7 cellular contexts compared by ENCODE assay signal in the genomic region with DNA sequence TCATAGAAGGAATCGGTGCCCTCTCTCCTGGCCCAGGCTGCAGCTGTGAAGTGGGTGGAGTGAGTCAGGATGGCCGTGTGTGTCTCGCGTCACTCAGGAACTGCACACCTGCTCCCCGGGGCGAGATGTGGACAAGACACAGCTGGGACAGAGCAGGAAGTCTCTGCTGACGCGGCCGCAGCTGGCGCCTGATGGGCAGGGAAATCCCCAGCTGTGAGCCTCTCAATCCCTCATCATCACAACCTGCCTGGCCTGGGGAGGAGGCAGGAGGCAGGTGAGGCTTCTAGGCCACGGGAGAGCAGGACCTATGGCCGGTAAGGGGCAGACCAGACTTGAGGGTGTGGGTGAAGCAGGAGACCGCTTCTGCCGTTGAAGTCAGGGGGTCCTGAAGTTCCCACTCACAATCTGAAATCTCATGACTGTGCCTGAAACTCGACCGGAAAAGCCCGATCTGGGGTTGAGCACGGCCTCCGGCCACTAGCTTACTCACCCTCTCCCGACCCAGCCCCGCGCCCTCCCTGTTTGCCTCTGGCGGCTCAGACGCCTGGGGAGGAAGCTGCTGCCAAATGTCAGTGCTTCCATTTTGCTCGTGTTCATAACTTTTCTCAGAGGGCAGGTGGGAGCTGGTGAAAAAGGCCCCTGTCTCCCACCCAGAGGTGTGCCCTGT. TPM values are rescaled to one million over a fixed set of nuclear protein-coding genes. Genes with fewer than 3 reads are reported as not detected.
A peak's percentile ranks its signal among the peaks of the same experiment; 100 is the strongest.
DNase-seq lines count a peak whose midpoint lies in the region; ATAC-seq, FAIRE-seq and TF ChIP-seq lines count a peak whose summit lies in the region.

No MANE protein-coding gene starts in this region.

- BruUV-seq in GM12878 (replicated peaks; lab: Mats Ljungman, UMichigan), result TSS peak; percentile 96

- peak overlapping the region; percentile 83 for H3K9ac ChIP-seq in GM12878 (ENCODE audit: control insufficient read depth, insufficient read depth, low read length)

- DNase-seq in RKO (ENCODE audit: low spot score), result peak; percentile 38
- peak; percentile 87 for DNase-seq in GM12878 (ENCODE audit: low read depth, low spot score)
- no peak for DNase-seq in neural crest cell (ENCODE audit: low read depth, low spot score)
- DNase-seq in upper lobe of right lung, result no peak
- no peak for DNase-seq in SIG-M5 (lab: John Stamatoyannopoulos, UW)

- H3K4me1 Mint-ChIP-seq in neural crest cell, result peaks cover 4% of the 10 kb centered on the region

- H3K4me3 Mint-ChIP-seq in neural crest cell, result no peak overlapping the region

- in situ Hi-C loops in GM18951 (cut with MboI; ENCODE audit: low sequenced_read_pairs, unreplicated experiment) (loop anchor here (10.0 kb wide), 1 partner anchor 416 kb away; no protein-coding TSS in a partner anchor), GM12878 (cut with MboI) (no loop called here)

- no peaks in the 10 kb centered on the region for H4K20me1 ChIP-seq in GM12878 (ENCODE audit: control insufficient read depth, insufficient read depth)

- H3K9me3 ChIP-seq in GM12878 (replicated peaks; ENCODE audit: control insufficient read depth, insufficient read depth, low read length) (no peaks in the 10 kb centered on the region), upper lobe of right lung (no peaks in the 10 kb centered on the region)

- intact Hi-C loops in GM12878 (cut with micrococcal nuclease; ENCODE audit: unreplicated experiment), result loop anchor here (2.0 to 10.0 kb wide), 2 partner anchors 78 to 106 kb away; partner anchors contain the start of genes CTNS, EMC6, SHPK and TAX1BP3
- intact Hi-C loops in upper lobe of right lung (cut with DNase I), result no loop called here

- SMC1A ChIA-PET in GM12878 (lab: Charles Lee; ENCODE audit: uncharacterized antibody, unreplicated experiment), result interaction anchor here (0.8 to 1.3 kb wide), 3 partner anchors 44 to 1363 kb away, joined by 3 to 6 read pairs (median 4); partner anchors contain the start of genes CTNS and SHPK

- no peak for TF ChIP-seq RAD21 in GM12878 (IDR thresholded peaks at IDR 0.05; ENCODE audit: insufficient read depth, low read depth, low read length)

- WGBS in GM12878 (ENCODE audit: insufficient coverage, insufficient replicate concordance, low lambda C conversion rate, missing lambda C conversion rate), result under 1% methylated on average over 25 of the region's 25 CpGs

- TF ChIP-seq EP300 in GM12878 (IDR thresholded peaks at IDR 0.05; ENCODE audit: borderline replicate concordance in 1 of 2, control insufficient read depth in 1 of 2, low read depth in 2 of 2, low read length in 2 of 2), result peak; percentile 89 to 92

- TF ChIP-seq CTCF in GM12878 (IDR thresholded peaks at IDR 0.05 in 2 of 3, conservative IDR thresholded peaks at IDR 0.05 in 1 of 3; ENCODE audit: control insufficient read depth in 2 of 3, extremely low read depth in 1 of 3, insufficient read depth in 1 of 3, low read depth in 3 of 3, low read length in 3 of 3), result no peak
- no peak for TF ChIP-seq CTCF in neural crest cell (conservative IDR thresholded peaks at IDR 0.05)
- no peak for TF ChIP-seq CTCF in upper lobe of right lung (IDR thresholded peaks at IDR 0.05)

- RAD21 ChIA-PET in GM12878 (lab: Charles Lee; ENCODE audit: unreplicated experiment), result interaction anchor here (0.6 to 4.1 kb wide), 6 partner anchors 13 to 1337 kb away, joined by 3 to 26 read pairs (median 4); partner anchors contain the start of genes CTNS and SHPK

- H3K4me3 ChIP-seq in GM12878 (peak overlapping the region; percentile 28; the same call in 1 of the 2 replicates), upper lobe of right lung (no peak overlapping the region)

- H3K27ac ChIP-seq in GM12878 (ENCODE audit: control insufficient read depth, insufficient read depth) (peak overlapping the region; percentile 92), upper lobe of right lung (no peak overlapping the region)

- peak overlapping the region; percentile 88 for H2AFZ ChIP-seq in GM12878 (ENCODE audit: control insufficient read depth, low read depth, low read length)

- no peaks in the 10 kb centered on the region for H3K9me3 Mint-ChIP-seq in neural crest cell

- no peaks in the 10 kb centered on the region for H3K36me3 ChIP-seq in GM12878 (ENCODE audit: control insufficient read depth in 2 of 2, insufficient read depth in 2 of 2, low read length in 1 of 2)
- H3K36me3 ChIP-seq in upper lobe of right lung, result no peaks in the 10 kb centered on the region

- H3K4me2 ChIP-seq in GM12878 (ENCODE audit: control insufficient read depth, insufficient read depth), result peak overlapping the region; percentile 99

- FAIRE-seq in GM12878 (lab: Jason Lieb, UNC), result peak; percentile 98

- no peaks in the 10 kb centered on the region; the same call in none of the 2 replicates for H3K79me2 ChIP-seq in GM12878 (ENCODE audit: control insufficient read depth, insufficient read depth, low read length)

- H3K27ac Mint-ChIP-seq in neural crest cell (ENCODE audit: unreplicated experiment), result peak overlapping the region; percentile 27

- H3K27me3 ChIP-seq in GM12878 (replicated peaks in 1 of 2; ENCODE audit: control insufficient read depth in 2 of 2, insufficient read depth in 2 of 2, low read length in 1 of 2) (no peaks in the 10 kb centered on the region), upper lobe of right lung (peaks cover 14% of the 10 kb centered on the region)

- POLR2A ChIA-PET in GM12878 (lab: Charles Lee), result interaction anchor here (0.7 to 1.6 kb wide), 2 partner anchors 10 to 78 kb away, joined by 4 to 6 read pairs; partner anchors contain the start of genes CTNS and SHPK

- peaks cover 3% of the 10 kb centered on the region for H3K36me3 Mint-ChIP-seq in neural crest cell (ENCODE audit: low read depth)

- H3K4me1 ChIP-seq in GM12878 (ENCODE audit: control insufficient read depth, insufficient read depth, low read length), result peaks cover 51% of the 10 kb centered on the region
- H3K4me1 ChIP-seq in upper lobe of right lung, result no peaks in the 10 kb centered on the region

- no peaks in the 10 kb centered on the region for H3K27me3 Mint-ChIP-seq in neural crest cell (ENCODE audit: low read depth)

- CTCF ChIA-PET in GM12878 (lab: Yijun Ruan, JAX), result interaction anchor here (0.7 to 1.2 kb wide), 5 partner anchors 24 to 180 kb away, joined by 3 to 5 read pairs (median 3); no protein-coding TSS in a partner anchor

- TF ChIP-seq POLR2A in GM18951 (IDR thresholded peaks at IDR 0.05; ENCODE audit: extremely low read depth, insufficient read depth, insufficient read length) (peak; percentile 73), GM12878 (IDR thresholded peaks at IDR 0.05; ENCODE audit: low read depth, low read length) (peak; percentile 97)

- ATAC-seq in HG02870 (IDR thresholded peaks at IDR 0.05; ENCODE audit: unreplicated experiment) (peak; percentile 68), GM12878 (peak; percentile 74), upper lobe of right lung (no peak)

TF ChIP-seq in GM12878, 131 proteins besides CTCF, POLR2A, EP300 and RAD21 (continues in another document):
- no peak for TF ChIP-seq IRF5 (IDR thresholded peaks at IDR 0.05; ENCODE audit: borderline replicate concordance)

RNA-seq across cellular contexts. Expression of gene TRPV3, which starts 1.1 kb away (rescaled TPM):
- total RNA-seq in GM12878 (2013; cell fraction: nucleolus; rRNA removed), result 74.5 and 76.8 TPM in 2 replicates
- total RNA-seq in GM12878 (2014; rRNA removed) (2.7 and 3.7 TPM in 2 replicates), GM12878 (2014; rRNA removed; fragmentation: Illumina TruSeq; extraction: Trizol) (2.7 and 2.8 TPM in 2 replicates), GM12878 (2021) (3.6 and 5.2 TPM in 2 replicates), neural crest cell (2.1 and 2.3 TPM in 2 replicates), upper lobe of right lung (0.26 TPM)
- 5.5 TPM for polyA plus RNA-seq in GM12878 (2011; ENCODE audit: low read depth)
- polyA plus RNA-seq in GM12878 (2011; rRNA removed) (8.7 and 12.0 TPM in 2 replicates), GM12878 (2014; fragmentation: Illumina TruSeq; extraction: Trizol) (3.3 and 4.1 TPM in 2 replicates), GM12878 (2014; fragmentation: Nextera tagmentation; extraction: Ambion mirVana) (under 1 TPM; 0.52 to 0.60 TPM), GM12878 (2014; rRNA removed) (4.4 and 4.5 TPM in 2 replicates), GM12878 (2016; fragmentation: Nextera tagmentation; extraction: Ambion mirVana) (1 to 10 TPM; 1.6 to 2.1 TPM)
- polyA plus RNA-seq in GM12878 (2011; cell fraction: cytosol; rRNA removed), result 12.1 and 15.3 TPM in 2 replicates
- polyA plus RNA-seq in GM12878 (2011; cell fraction: nucleus; rRNA removed), result 37.3 and 39.1 TPM in 2 replicates
- 7.1 and 7.9 TPM in 2 replicates for polyA plus RNA-seq in GM12878 (2012)
- polyA minus RNA-seq in GM12878 (2011; rRNA and poly(A)+ RNA removed), result 19.7 and 20.9 TPM in 2 replicates
- 5.2 and 7.4 TPM in 2 replicates for polyA minus RNA-seq in GM12878 (2011; cell fraction: cytosol; rRNA and poly(A)+ RNA removed)
- 18.5 and 22.5 TPM in 2 replicates for polyA minus RNA-seq in GM12878 (2011; cell fraction: nucleus; rRNA and poly(A)+ RNA removed)

RNA-seq across cellular contexts. Expression of gene TRPV1, which starts 50.5 kb away (rescaled TPM):
- 11.9 and 13.3 TPM in 2 replicates for total RNA-seq in GM12878 (2013; cell fraction: nucleolus; rRNA removed)
- 1.9 TPM in 2 replicates for total RNA-seq in GM12878 (2014; rRNA removed)
- total RNA-seq in GM12878 (2014; rRNA removed; fragmentation: Illumina TruSeq; extraction: Trizol), result 1.6 and 1.9 TPM in 2 replicates
- total RNA-seq in GM12878 (2021), result 2.3 and 3.5 TPM in 2 replicates
- polyA plus RNA-seq in GM12878 (2011; ENCODE audit: low read depth), result 1.2 TPM
- polyA plus RNA-seq in GM12878 (2011; rRNA removed), result 0.68 and 0.75 TPM in 2 replicates
- polyA plus RNA-seq in GM12878 (2011; cell fraction: cytosol; rRNA removed), result 0.99 and 1.2 TPM in 2 replicates
- polyA plus RNA-seq in GM12878 (2011; cell fraction: nucleus; rRNA removed), result 3.1 TPM in 2 replicates
- 1.8 and 2.6 TPM in 2 replicates for polyA plus RNA-seq in GM12878 (2012)
- 1.5 and 2.4 TPM in 2 replicates for polyA plus RNA-seq in GM12878 (2014; fragmentation: Illumina TruSeq; extraction: Trizol)
- polyA plus RNA-seq in GM12878 (2014; fragmentation: Nextera tagmentation; extraction: Ambion mirVana), result under 1 TPM; 0.39 to 0.42 TPM
- 4.2 and 5.2 TPM in 2 replicates for polyA plus RNA-seq in GM12878 (2014; rRNA removed)
- polyA plus RNA-seq in GM12878 (2016; fragmentation: Nextera tagmentation; extraction: Ambion mirVana), result 1 to 10 TPM; 1.9 to 2.1 TPM
- 0.95 and 1.3 TPM in 2 replicates for polyA minus RNA-seq in GM12878 (2011; rRNA and poly(A)+ RNA removed)
- polyA minus RNA-seq in GM12878 (2011; cell fraction: cytosol; rRNA and poly(A)+ RNA removed), result 0.83 and 0.94 TPM in 2 replicates
- 1.2 and 1.8 TPM in 2 replicates for polyA minus RNA-seq in GM12878 (2011; cell fraction: nucleus; rRNA and poly(A)+ RNA removed)
- 9.5 and 10.5 TPM in 2 replicates for total RNA-seq in neural crest cell
- 2.9 TPM for total RNA-seq in upper lobe of right lung

Comparison
In these comparisons a context has a peak if more than half of its experiments do, and no peak if none do; other contexts are left out.
1. DNase-seq: peak in RKO (single experiment) and GM12878 (single experiment); none in neural crest cell (single experiment), upper lobe of right lung (single experiment) and SIG-M5 (single experiment).